1 cellular context compared by ENCODE assay signal in genomic region chr5:8686707-8687106, GRCh38.
TF ChIP-seq lines count a peak whose summit lies in the region.

No MANE protein-coding gene starts in this region.

TF ChIP-seq in IMR-90, 13 proteins besides CTCF, POLR2A, EP300 and RAD21 (continued from another document):
- no peak for TF ChIP-seq MXI1 (IDR thresholded peaks at IDR 0.05; ENCODE audit: borderline replicate concordance, low read depth, low read length)
- no peak for TF ChIP-seq RCOR1 (IDR thresholded peaks at IDR 0.05; ENCODE audit: insufficient replicate concordance, low read length)
- TF ChIP-seq SMC3 (IDR thresholded peaks at IDR 0.05; ENCODE audit: low read depth, low read length), result no peak
- no peak for TF ChIP-seq MAZ (IDR thresholded peaks at IDR 0.05; ENCODE audit: borderline replicate concordance, low read depth, low read length)
- TF ChIP-seq RFX5 (IDR thresholded peaks at IDR 0.05; ENCODE audit: low read depth, low read length), result no peak
TF ChIP-seq in IMR-90: peak in this region for 0.
